Comparison of ENCODE assay signal across 1 cellular context in the genomic region with DNA sequence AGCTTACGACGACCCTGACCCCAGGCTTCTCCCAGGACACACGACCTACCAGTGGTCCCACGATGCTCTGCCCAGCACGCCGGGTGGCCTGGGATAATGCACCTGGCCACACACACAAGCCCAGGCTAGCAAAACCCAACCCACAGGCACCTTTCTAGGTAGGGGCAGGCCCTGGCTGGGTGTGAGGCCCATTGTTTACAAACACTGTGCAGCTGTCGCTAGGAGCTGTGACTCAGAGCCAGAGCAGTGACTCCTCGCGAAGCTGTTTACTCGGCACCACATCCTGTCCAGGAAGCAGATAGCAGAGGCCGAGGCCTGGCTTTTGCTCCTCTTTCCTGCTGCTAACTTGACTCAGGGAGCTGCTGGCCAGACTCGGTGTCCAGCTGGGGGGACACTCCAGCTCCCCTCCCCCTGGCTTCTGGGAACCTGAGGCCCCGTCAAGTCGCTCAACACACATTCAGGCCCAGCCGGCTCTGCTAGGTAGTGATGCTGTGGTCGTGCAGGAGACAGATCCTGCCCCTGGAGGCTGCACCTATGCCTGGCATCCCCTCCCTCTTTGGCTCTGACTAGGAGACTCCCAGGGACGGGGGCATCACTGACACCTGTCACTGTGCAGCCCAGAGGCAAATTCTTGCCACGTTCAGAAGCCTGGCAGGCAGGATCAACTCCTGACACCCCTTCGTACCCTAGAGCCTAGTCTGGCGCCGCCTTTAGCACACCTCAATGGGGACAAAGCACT.
TF ChIP-seq lines count a peak whose summit lies in the region.

No MANE protein-coding gene starts in this region.

TF ChIP-seq in HepG2, 621 proteins besides CTCF, POLR2A, EP300 and RAD21 (continued from another document):
- TF ChIP-seq GATAD1 (CRISPR knock-in tag; IDR thresholded peaks at IDR 0.05) (peak; percentile 37; the same call in 1 of the 2 replicates), PHF5A (CRISPR knock-in tag; IDR thresholded peaks at IDR 0.05; ENCODE audit: low read depth, unreplicated experiment) (peak; percentile 90), TAF1 (CRISPR knock-in tag; IDR thresholded peaks at IDR 0.05) (no peak), ZNF468 (CRISPR knock-in tag; IDR thresholded peaks at IDR 0.05) (no peak), FOXC1 (CRISPR knock-in tag; IDR thresholded peaks at IDR 0.05; ENCODE audit: borderline replicate concordance) (no peak), ZNF557 (CRISPR knock-in tag; IDR thresholded peaks at IDR 0.05) (0 out of 2 replicates have a peak, but pooled peaks have one; percentile 11), ZNF652 (CRISPR knock-in tag; IDR thresholded peaks at IDR 0.05; ENCODE audit: borderline replicate concordance, low read depth) (peak; percentile 44; the same call in 1 of the 2 replicates), NFYB (CRISPR knock-in tag; IDR thresholded peaks at IDR 0.05) (no peak), ZIK1 (CRISPR knock-in tag; IDR thresholded peaks at IDR 0.05; ENCODE audit: borderline replicate concordance, low read depth) (no peak), ZNF124 (CRISPR knock-in tag; IDR thresholded peaks at IDR 0.05) (peak; percentile 71; the same call in 1 of the 2 replicates), SP2 (CRISPR knock-in tag; IDR thresholded peaks at IDR 0.05) (no peak), GPBP1L1 (CRISPR knock-in tag; IDR thresholded peaks at IDR 0.05) (no peak), BHLHE40 (IDR thresholded peaks at IDR 0.05; ENCODE audit: low read length) (0 out of 2 replicates have a peak, but pooled peaks have one; percentile 32), ZFP36L1 (CRISPR knock-in tag; IDR thresholded peaks at IDR 0.05) (no peak), RBM22 (optimal IDR thresholded peaks at IDR 0.05; ENCODE audit: low read length) (no peak), HIVEP1 (CRISPR knock-in tag; IDR thresholded peaks at IDR 0.05) (no peak), NAIF1 (CRISPR knock-in tag; IDR thresholded peaks at IDR 0.05; ENCODE audit: borderline replicate concordance) (no peak), SIX1 (CRISPR knock-in tag; IDR thresholded peaks at IDR 0.05; ENCODE audit: borderline replicate concordance) (no peak), ZNF75D (CRISPR knock-in tag; IDR thresholded peaks at IDR 0.05; ENCODE audit: borderline replicate concordance) (no peak), NFATC3 (CRISPR knock-in tag; IDR thresholded peaks at IDR 0.05) (0 out of 2 replicates have a peak, but pooled peaks have one; percentile 67), ONECUT2 (CRISPR knock-in tag; IDR thresholded peaks at IDR 0.05) (no peak), GABPB1 (CRISPR knock-in tag; IDR thresholded peaks at IDR 0.05) (peak; percentile 64), SOX13 (IDR thresholded peaks at IDR 0.05) (no peak), SOX13 (CRISPR knock-in tag; conservative IDR thresholded peaks at IDR 0.05 in 1 of 2, IDR thresholded peaks at IDR 0.05 in 1 of 2) (peak in 1 of 2 experiments; percentile 70; a peak in 1 of 4 replicates), REXO4 (CRISPR knock-in tag; IDR thresholded peaks at IDR 0.05; ENCODE audit: borderline replicate concordance) (no peak), MTF1 (CRISPR knock-in tag; IDR thresholded peaks at IDR 0.05) (no peak), PPARG (CRISPR knock-in tag; conservative IDR thresholded peaks at IDR 0.05) (peak; percentile 74), NCOR1 (IDR thresholded peaks at IDR 0.05; ENCODE audit: borderline replicate concordance, low read length) (peak; percentile 40; the same call in 1 of the 2 replicates), PBX3 (CRISPR knock-in tag; IDR thresholded peaks at IDR 0.05; ENCODE audit: borderline replicate concordance) (no peak), SMYD3 (CRISPR knock-in tag; IDR thresholded peaks at IDR 0.05) (no peak), ATM (IDR thresholded peaks at IDR 0.05; ENCODE audit: borderline replicate concordance) (no peak), NFAT5 (CRISPR knock-in tag; IDR thresholded peaks at IDR 0.05) (no peak)
- TF ChIP-seq, protein P1, sequence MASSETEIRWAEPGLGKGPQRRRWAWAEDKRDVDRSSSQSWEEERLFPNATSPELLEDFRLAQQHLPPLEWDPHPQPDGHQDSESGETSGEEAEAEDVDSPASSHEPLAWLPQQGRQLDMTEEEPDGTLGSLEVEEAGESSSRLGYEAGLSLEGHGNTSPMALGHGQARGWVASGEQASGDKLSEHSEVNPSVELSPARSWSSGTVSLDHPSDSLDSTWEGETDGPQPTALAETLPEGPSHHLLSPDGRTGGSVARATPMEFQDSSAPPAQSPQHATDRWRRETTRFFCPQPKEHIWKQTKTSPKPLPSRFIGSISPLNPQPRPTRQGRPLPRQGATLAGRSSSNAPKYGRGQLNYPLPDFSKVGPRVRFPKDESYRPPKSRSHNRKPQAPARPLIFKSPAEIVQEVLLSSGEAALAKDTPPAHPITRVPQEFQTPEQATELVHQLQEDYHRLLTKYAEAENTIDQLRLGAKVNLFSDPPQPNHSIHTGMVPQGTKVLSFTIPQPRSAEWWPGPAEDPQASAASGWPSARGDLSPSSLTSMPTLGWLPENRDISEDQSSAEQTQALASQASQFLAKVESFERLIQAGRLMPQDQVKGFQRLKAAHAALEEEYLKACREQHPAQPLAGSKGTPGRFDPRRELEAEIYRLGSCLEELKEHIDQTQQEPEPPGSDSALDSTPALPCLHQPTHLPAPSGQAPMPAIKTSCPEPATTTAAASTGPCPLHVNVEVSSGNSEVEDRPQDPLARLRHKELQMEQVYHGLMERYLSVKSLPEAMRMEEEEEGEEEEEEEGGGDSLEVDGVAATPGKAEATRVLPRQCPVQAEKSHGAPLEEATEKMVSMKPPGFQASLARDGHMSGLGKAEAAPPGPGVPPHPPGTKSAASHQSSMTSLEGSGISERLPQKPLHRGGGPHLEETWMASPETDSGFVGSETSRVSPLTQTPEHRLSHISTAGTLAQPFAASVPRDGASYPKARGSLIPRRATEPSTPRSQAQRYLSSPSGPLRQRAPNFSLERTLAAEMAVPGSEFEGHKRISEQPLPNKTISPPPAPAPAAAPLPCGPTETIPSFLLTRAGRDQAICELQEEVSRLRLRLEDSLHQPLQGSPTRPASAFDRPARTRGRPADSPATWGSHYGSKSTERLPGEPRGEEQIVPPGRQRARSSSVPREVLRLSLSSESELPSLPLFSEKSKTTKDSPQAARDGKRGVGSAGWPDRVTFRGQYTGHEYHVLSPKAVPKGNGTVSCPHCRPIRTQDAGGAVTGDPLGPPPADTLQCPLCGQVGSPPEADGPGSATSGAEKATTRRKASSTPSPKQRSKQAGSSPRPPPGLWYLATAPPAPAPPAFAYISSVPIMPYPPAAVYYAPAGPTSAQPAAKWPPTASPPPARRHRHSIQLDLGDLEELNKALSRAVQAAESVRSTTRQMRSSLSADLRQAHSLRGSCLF (CRISPR knock-in tag; IDR thresholded peaks at IDR 0.05; ENCODE audit: borderline replicate concordance) = no peak
